In the genomic region with DNA sequence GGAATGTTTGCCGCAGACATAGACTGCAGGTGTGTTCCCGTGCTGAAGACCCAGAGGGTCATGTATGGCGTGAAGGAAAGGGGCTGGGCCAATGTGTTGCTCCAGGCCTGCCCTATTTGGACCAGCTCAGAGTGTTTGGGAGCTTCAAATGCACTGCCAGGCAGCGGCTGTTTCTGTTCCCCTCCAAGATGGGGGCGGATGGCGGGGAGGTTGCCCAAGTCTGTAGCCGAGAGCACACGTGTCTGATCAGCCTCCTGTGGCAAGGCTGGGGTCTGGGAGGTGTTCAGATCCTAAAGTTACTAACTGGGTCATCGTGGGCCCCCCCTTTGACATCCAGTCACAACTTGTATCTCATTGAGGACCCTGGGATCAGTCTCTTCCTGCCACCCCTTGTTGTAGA, we compare ENCODE assay signal across 23 cellular contexts. TPM values are rescaled to one million over a fixed set of nuclear protein-coding genes. Genes with fewer than 3 reads are reported as not detected.
"Had no signal": no experiment of that assay in that cellular context is flagged by ENCODE, and none has a peak within 500 bp of the region (broad histone marks: within the 10 kb centered on the region; RNA-seq: fewer than 3 reads in every experiment).

No MANE protein-coding gene starts in this region.

- H3K4me3 Mint-ChIP-seq: activated CD8-positive, alpha-beta T cell treated with anti-CD3 and anti-CD28 coated beads for 36 hours; activated naive CD4-positive, alpha-beta T cell treated with anti-CD3 and anti-CD28 coated beads, Interleukin-2, amount 10 ng/mL, durations not matched to agents 7 days and 5 days; activated T-cell treated with anti-CD3 and anti-CD28 coated beads, Interleukin-2, amount 50 U/mL, for 72 hours had no signal

- H3K9me3 ChIP-seq: breast epithelium had no signal

- H3K27ac Mint-ChIP-seq: activated CD8-positive, alpha-beta T cell treated with anti-CD3 and anti-CD28 coated beads for 36 hours; activated naive CD4-positive, alpha-beta T cell treated with anti-CD3 and anti-CD28 coated beads, Interleukin-2, amount 10 ng/mL, durations not matched to agents 7 days and 5 days; activated T-cell treated with anti-CD3 and anti-CD28 coated beads, Interleukin-2, amount 50 U/mL, for 72 hours; activated T-helper 2 cell treated with anti-CD3 and anti-CD28 coated beads, Interferon-gamma antibody, Interleukin-2, Interleukin-4, amounts not matched to agents 10 μg/mL and 5 μg/mL and 100 μg/mL, durations not matched to agents 14 hours and 24 hours and 36 hours had no signal

- H3K4me1 ChIP-seq: breast epithelium had no signal

- H3K4me2 ChIP-seq: PC-9 had no signal

- H3K36me3 Mint-ChIP-seq: T-cell had no signal

- ATAC-seq: activated CD4-positive, CD25-positive, alpha-beta regulatory T cell treated with anti-CD3 and anti-CD28 coated beads, Interleukin-2, amount 50 U/mL, for 24 hours; activated CD8-positive, alpha-beta T cell treated with anti-CD3 and anti-CD28 coated beads for 36 hours; activated T-cell treated with anti-CD3 and anti-CD28 coated beads, Interleukin-2, amount 50 U/mL, for 72 hours; T-cell had no signal

- H2AFZ ChIP-seq: PC-9 had no signal

- H3K4me3 ChIP-seq: breast epithelium, PC-9, SK-N-MC had no signal

- H3K27ac ChIP-seq: breast epithelium, PC-9, WERI-Rb-1 had no signal

- DNase-seq: activated CD4-positive, alpha-beta T cell treated with anti-CD3 and anti-CD28 coated beads for 4 hours; activated CD8-positive, alpha-beta memory T cell treated with anti-CD3 and anti-CD28 coated beads, Interleukin-2, amount 50 U/mL, for 4 hours; activated CD8-positive, alpha-beta T cell treated with anti-CD3 and anti-CD28 coated beads for 36 hours; activated gamma-delta T cell treated with Interleukin-2 at 50 U/mL for 16 hours; activated naive CD4-positive, alpha-beta T cell treated with anti-CD3 and anti-CD28 coated beads, Interleukin-2, amount 10 ng/mL, durations not matched to agents 7 days and 5 days; activated T-cell treated with anti-CD3 and anti-CD28 coated beads, Interleukin-2, amount 50 U/mL, for 72 hours; aorta; central memory CD4-positive, alpha-beta T cell; Kasumi-1; KBM-7; NCI-H1105 treated with DMSO at 0.1 percent for 48 hours; NCI-H1436 treated with DMSO at 0.1 percent for 48 hours; NCI-H187; NCI-H2081; NCI-H446; NCI-H524; PC-9; T-cell; WERI-Rb-1 had no signal

- H3K9me3 Mint-ChIP-seq: activated T-helper 2 cell treated with anti-CD3 and anti-CD28 coated beads, Interferon-gamma antibody, Interleukin-2, Interleukin-4, amounts not matched to agents 10 μg/mL and 5 μg/mL and 100 μg/mL, durations not matched to agents 14 hours and 24 hours and 36 hours had no signal

- H3K36me3 ChIP-seq: breast epithelium, WERI-Rb-1 had no signal

RNA-seq across cellular contexts. Expression of gene CACNA1I, which starts 45.5 kb away (rescaled TPM):
- polyA plus RNA-seq: aorta had no signal
